ENCODE assay signal across 1 cellular context in genomic region chr18:59729781-59730180, GRCh38.
TF ChIP-seq lines count a peak whose summit lies in the region.

No MANE protein-coding gene starts in this region.

TF ChIP-seq in WTC11, 78 proteins besides CTCF, POLR2A, EP300 and RAD21 (continued from another document):
- TF ChIP-seq, protein P1, sequence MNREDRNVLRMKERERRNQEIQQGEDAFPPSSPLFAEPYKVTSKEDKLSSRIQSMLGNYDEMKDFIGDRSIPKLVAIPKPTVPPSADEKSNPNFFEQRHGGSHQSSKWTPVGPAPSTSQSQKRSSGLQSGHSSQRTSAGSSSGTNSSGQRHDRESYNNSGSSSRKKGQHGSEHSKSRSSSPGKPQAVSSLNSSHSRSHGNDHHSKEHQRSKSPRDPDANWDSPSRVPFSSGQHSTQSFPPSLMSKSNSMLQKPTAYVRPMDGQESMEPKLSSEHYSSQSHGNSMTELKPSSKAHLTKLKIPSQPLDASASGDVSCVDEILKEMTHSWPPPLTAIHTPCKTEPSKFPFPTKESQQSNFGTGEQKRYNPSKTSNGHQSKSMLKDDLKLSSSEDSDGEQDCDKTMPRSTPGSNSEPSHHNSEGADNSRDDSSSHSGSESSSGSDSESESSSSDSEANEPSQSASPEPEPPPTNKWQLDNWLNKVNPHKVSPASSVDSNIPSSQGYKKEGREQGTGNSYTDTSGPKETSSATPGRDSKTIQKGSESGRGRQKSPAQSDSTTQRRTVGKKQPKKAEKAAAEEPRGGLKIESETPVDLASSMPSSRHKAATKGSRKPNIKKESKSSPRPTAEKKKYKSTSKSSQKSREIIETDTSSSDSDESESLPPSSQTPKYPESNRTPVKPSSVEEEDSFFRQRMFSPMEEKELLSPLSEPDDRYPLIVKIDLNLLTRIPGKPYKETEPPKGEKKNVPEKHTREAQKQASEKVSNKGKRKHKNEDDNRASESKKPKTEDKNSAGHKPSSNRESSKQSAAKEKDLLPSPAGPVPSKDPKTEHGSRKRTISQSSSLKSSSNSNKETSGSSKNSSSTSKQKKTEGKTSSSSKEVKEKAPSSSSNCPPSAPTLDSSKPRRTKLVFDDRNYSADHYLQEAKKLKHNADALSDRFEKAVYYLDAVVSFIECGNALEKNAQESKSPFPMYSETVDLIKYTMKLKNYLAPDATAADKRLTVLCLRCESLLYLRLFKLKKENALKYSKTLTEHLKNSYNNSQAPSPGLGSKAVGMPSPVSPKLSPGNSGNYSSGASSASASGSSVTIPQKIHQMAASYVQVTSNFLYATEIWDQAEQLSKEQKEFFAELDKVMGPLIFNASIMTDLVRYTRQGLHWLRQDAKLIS (CRISPR knock-in tag; IDR thresholded peaks at IDR 0.05; ENCODE audit: borderline replicate concordance), result no peak
- TF ChIP-seq, protein P2, sequence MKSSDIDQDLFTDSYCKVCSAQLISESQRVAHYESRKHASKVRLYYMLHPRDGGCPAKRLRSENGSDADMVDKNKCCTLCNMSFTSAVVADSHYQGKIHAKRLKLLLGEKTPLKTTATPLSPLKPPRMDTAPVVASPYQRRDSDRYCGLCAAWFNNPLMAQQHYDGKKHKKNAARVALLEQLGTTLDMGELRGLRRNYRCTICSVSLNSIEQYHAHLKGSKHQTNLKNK (CRISPR knock-in tag; IDR thresholded peaks at IDR 0.05), result no peak
- no peak for TF ChIP-seq RORB (CRISPR knock-in tag; IDR thresholded peaks at IDR 0.05)
TF ChIP-seq in WTC11: peak in this region for 0.
